Comparison of ENCODE assay signal across 1 cellular context in the genomic region with DNA sequence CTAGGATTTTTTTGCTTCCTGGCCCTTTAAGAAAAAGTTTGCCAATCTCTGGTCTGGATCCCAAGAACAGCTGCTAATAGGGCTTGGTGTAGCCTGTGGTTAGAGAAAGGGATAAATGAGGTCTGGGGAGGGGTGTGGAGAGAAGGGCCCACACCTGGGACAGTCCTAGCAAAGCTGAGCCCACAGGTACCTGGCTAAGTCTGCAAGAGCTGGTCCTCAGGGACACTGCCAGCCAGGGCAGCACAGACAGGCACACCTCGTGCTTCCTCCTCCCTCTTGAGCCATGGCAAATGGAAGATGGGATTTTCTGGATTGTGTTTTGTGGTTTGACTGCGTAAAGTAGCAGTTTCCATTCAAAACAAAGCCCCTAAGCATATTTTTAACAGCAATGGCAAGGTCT.
TF ChIP-seq lines count a peak whose summit lies in the region.

No MANE protein-coding gene starts in this region.

TF ChIP-seq in HepG2, 621 proteins besides CTCF, POLR2A, EP300 and RAD21 (continued from another document):
- TF ChIP-seq THYN1 (CRISPR knock-in tag; IDR thresholded peaks at IDR 0.05; ENCODE audit: borderline replicate concordance, low read depth) (0 out of 2 replicates have a peak, but pooled peaks have one; percentile 1), ZNF274 (CRISPR knock-in tag; IDR thresholded peaks at IDR 0.05) (0 out of 2 replicates have a peak, but pooled peaks have one; percentile 48), ZNF44 (CRISPR knock-in tag; IDR thresholded peaks at IDR 0.05) (peak; percentile 58; the same call in 1 of the 2 replicates), SIX1 (CRISPR knock-in tag; IDR thresholded peaks at IDR 0.05; ENCODE audit: borderline replicate concordance) (no peak), EEA1 (CRISPR knock-in tag; IDR thresholded peaks at IDR 0.05; ENCODE audit: borderline replicate concordance) (0 out of 2 replicates have a peak, but pooled peaks have one; percentile 60), ZNF354B (CRISPR knock-in tag; IDR thresholded peaks at IDR 0.05) (0 out of 2 replicates have a peak, but pooled peaks have one; percentile 12), ZNF501 (CRISPR knock-in tag; IDR thresholded peaks at IDR 0.05) (peak; percentile 8; the same call in 1 of the 2 replicates), AKAP8 (CRISPR knock-in tag; IDR thresholded peaks at IDR 0.05) (no peak), ZNF136 (CRISPR knock-in tag; IDR thresholded peaks at IDR 0.05; ENCODE audit: low read depth) (0 out of 2 replicates have a peak, but pooled peaks have one; percentile 16), ZBTB3 (CRISPR knock-in tag; IDR thresholded peaks at IDR 0.05; ENCODE audit: borderline replicate concordance, low read depth) (0 out of 2 replicates have a peak, but pooled peaks have one; percentile 7), NFATC3 (CRISPR knock-in tag; IDR thresholded peaks at IDR 0.05) (peak; percentile 62; the same call in 1 of the 2 replicates), ZNF34 (CRISPR knock-in tag; IDR thresholded peaks at IDR 0.05; ENCODE audit: borderline replicate concordance) (0 out of 2 replicates have a peak, but pooled peaks have one; percentile 34), PCBP2 (optimal IDR thresholded peaks at IDR 0.05; ENCODE audit: low read depth, low read length, poor library complexity, severe bottlenecking) (peak; percentile 16)
- TF ChIP-seq, protein P1, sequence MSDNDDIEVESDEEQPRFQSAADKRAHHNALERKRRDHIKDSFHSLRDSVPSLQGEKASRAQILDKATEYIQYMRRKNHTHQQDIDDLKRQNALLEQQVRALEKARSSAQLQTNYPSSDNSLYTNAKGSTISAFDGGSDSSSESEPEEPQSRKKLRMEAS (IDR thresholded peaks at IDR 0.05): 0 out of 2 replicates have a peak, but pooled peaks have one; percentile 19
- TF ChIP-seq, protein P2, sequence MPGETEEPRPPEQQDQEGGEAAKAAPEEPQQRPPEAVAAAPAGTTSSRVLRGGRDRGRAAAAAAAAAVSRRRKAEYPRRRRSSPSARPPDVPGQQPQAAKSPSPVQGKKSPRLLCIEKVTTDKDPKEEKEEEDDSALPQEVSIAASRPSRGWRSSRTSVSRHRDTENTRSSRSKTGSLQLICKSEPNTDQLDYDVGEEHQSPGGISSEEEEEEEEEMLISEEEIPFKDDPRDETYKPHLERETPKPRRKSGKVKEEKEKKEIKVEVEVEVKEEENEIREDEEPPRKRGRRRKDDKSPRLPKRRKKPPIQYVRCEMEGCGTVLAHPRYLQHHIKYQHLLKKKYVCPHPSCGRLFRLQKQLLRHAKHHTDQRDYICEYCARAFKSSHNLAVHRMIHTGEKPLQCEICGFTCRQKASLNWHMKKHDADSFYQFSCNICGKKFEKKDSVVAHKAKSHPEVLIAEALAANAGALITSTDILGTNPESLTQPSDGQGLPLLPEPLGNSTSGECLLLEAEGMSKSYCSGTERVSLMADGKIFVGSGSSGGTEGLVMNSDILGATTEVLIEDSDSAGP (CRISPR knock-in tag; IDR thresholded peaks at IDR 0.05; ENCODE audit: borderline replicate concordance): peak; percentile 92
- TF ChIP-seq, protein P3, sequence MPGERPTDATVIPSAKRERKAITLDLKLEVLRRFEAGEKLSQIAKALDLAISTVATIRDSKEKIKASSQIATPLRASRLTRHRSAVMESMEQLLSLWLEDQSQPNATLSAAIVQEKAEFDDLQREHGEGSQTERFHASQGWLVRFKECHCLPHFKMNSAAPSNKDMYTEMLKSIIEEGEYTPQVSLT (CRISPR knock-in tag; IDR thresholded peaks at IDR 0.05; ENCODE audit: borderline replicate concordance, low read depth): no peak
- TF ChIP-seq, protein P4, sequence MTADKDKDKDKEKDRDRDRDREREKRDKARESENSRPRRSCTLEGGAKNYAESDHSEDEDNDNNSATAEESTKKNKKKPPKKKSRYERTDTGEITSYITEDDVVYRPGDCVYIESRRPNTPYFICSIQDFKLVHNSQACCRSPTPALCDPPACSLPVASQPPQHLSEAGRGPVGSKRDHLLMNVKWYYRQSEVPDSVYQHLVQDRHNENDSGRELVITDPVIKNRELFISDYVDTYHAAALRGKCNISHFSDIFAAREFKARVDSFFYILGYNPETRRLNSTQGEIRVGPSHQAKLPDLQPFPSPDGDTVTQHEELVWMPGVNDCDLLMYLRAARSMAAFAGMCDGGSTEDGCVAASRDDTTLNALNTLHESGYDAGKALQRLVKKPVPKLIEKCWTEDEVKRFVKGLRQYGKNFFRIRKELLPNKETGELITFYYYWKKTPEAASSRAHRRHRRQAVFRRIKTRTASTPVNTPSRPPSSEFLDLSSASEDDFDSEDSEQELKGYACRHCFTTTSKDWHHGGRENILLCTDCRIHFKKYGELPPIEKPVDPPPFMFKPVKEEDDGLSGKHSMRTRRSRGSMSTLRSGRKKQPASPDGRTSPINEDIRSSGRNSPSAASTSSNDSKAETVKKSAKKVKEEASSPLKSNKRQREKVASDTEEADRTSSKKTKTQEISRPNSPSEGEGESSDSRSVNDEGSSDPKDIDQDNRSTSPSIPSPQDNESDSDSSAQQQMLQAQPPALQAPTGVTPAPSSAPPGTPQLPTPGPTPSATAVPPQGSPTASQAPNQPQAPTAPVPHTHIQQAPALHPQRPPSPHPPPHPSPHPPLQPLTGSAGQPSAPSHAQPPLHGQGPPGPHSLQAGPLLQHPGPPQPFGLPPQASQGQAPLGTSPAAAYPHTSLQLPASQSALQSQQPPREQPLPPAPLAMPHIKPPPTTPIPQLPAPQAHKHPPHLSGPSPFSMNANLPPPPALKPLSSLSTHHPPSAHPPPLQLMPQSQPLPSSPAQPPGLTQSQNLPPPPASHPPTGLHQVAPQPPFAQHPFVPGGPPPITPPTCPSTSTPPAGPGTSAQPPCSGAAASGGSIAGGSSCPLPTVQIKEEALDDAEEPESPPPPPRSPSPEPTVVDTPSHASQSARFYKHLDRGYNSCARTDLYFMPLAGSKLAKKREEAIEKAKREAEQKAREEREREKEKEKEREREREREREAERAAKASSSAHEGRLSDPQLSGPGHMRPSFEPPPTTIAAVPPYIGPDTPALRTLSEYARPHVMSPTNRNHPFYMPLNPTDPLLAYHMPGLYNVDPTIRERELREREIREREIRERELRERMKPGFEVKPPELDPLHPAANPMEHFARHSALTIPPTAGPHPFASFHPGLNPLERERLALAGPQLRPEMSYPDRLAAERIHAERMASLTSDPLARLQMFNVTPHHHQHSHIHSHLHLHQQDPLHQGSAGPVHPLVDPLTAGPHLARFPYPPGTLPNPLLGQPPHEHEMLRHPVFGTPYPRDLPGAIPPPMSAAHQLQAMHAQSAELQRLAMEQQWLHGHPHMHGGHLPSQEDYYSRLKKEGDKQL (CRISPR knock-in tag; IDR thresholded peaks at IDR 0.05; ENCODE audit: low read depth): no peak
